Comparison of ENCODE assay signal across 16 cellular contexts in the genomic region with DNA sequence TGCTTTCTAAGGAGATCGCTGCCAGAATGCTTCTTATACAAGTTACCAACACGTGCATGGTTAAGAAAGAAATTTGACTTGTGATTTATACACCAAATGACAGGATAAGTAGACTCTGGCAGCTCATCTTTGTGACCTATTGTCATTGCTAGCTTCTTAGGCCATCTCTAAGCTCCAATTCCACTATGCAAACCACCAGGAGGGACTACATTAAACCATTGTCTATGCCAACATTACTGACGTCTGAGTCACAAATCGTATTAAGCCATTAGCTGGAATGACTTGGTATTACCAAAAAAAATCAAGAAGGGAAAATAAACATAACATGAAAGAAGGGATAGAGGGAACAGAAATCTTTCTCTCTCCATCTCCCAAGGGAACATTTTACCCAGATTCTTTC. TPM values are rescaled to one million over a fixed set of nuclear protein-coding genes. Genes with fewer than 3 reads are reported as not detected.
A peak's percentile ranks its signal among the peaks of the same experiment; 100 is the strongest.
DNase-seq lines count a peak whose midpoint lies in the region; ATAC-seq, FAIRE-seq and TF ChIP-seq lines count a peak whose summit lies in the region.
"Had no signal": no experiment of that assay in that cellular context is flagged by ENCODE, and none has a peak within 500 bp of the region (broad histone marks: within the 10 kb centered on the region; RNA-seq: fewer than 3 reads in every experiment).

No MANE protein-coding gene starts in this region.

- peaks cover 8 to 26% of the 10 kb centered on the region in 2 experiments for H3K79me1 ChIP-seq in IMR-90 (ENCODE audit: low read depth in 1 of 2, low read length in 2 of 2)

- in situ Hi-C loops in IMR-90 (cut with MboI; ENCODE audit: low sequenced_read_pairs), result no loop called here

- peak overlapping the region in 1 of 2 experiments; percentile 1; a peak in 1 of 4 replicates for H4K8ac ChIP-seq in IMR-90 (ENCODE audit: low read depth in 2 of 2, low read length in 2 of 2)

- peak overlapping the region; percentile 69 for H2BK120ac ChIP-seq in IMR-90 (ENCODE audit: low read depth, low read length)

- intact Hi-C loops in IMR-90 (cut with micrococcal nuclease), result no loop called here
- intact Hi-C loops in activated T-helper 2 cell treated with anti-CD3 and anti-CD28 coated beads, Interferon-gamma antibody, Interleukin-2, Interleukin-4, amounts not matched to agents 10 μg/mL and 5 μg/mL and 100 μg/mL, durations not matched to agents 14 hours and 24 hours and 36 hours (cut with micrococcal nuclease), result no loop called here
- intact Hi-C loops in CD4-positive, alpha-beta memory T cell (cut with micrococcal nuclease), result no loop called here

- WGBS in IMR-90 (ENCODE audit: extremely low coverage in 2 of 2, insufficient read length in 1 of 2), 2 experiments, result no CpG with 5 or more reads among the region's 4 CpGs

- no peak overlapping the region for H3K4me3 Mint-ChIP-seq in activated T-helper 2 cell treated with anti-CD3 and anti-CD28 coated beads, Interferon-gamma antibody, Interleukin-2, Interleukin-4, amounts not matched to agents 10 μg/mL and 5 μg/mL and 100 μg/mL, durations not matched to agents 14 hours and 24 hours and 36 hours (ENCODE audit: low read depth)
- no peak overlapping the region for H3K4me3 Mint-ChIP-seq in CD4-positive, alpha-beta memory T cell
- H3K4me3 Mint-ChIP-seq: dendritic cell treated with granulocyte-macrophage colony-stimulating factor and Interleukin-4, amounts not matched to agents 40 ng/mL and 50 ng/mL, for 4 days; nephron had no signal

- no peak for TF ChIP-seq RAD21 in IMR-90 (IDR thresholded peaks at IDR 0.05; ENCODE audit: low read length)

- H3K9me1 ChIP-seq in IMR-90 (ENCODE audit: insufficient read depth, low read length), result peaks cover 3% of the 10 kb centered on the region; the same call in 1 of the 2 replicates

- no peaks in the 10 kb centered on the region for H3K4me1 Mint-ChIP-seq in activated T-helper 2 cell treated with anti-CD3 and anti-CD28 coated beads, Interferon-gamma antibody, Interleukin-2, Interleukin-4, amounts not matched to agents 10 μg/mL and 5 μg/mL and 100 μg/mL, durations not matched to agents 14 hours and 24 hours and 36 hours (ENCODE audit: low read depth)
- no peaks in the 10 kb centered on the region for H3K4me1 Mint-ChIP-seq in CD4-positive, alpha-beta memory T cell

- H3K27me3 ChIP-seq in IMR-90 (ENCODE audit: control insufficient read depth, insufficient read depth, low read length) (no peaks in the 10 kb centered on the region), bronchial epithelial cell (ENCODE audit: control insufficient read depth, insufficient read depth, low read length) (no peaks in the 10 kb centered on the region)
- H3K27me3 ChIP-seq in CD4-positive, alpha-beta memory T cell (ENCODE audit: insufficient read depth, low read length), result no peaks in the 10 kb centered on the region
- H3K27me3 ChIP-seq: Peyer's patch, stomach had no signal

- H3K9me3 Mint-ChIP-seq in activated T-helper 2 cell treated with anti-CD3 and anti-CD28 coated beads, Interferon-gamma antibody, Interleukin-2, Interleukin-4, amounts not matched to agents 10 μg/mL and 5 μg/mL and 100 μg/mL, durations not matched to agents 14 hours and 24 hours and 36 hours, result no peaks in the 10 kb centered on the region
- H3K9me3 Mint-ChIP-seq in CD4-positive, alpha-beta memory T cell, result no peaks in the 10 kb centered on the region
- H3K9me3 Mint-ChIP-seq: dendritic cell treated with granulocyte-macrophage colony-stimulating factor and Interleukin-4, amounts not matched to agents 40 ng/mL and 50 ng/mL, for 4 days; nephron had no signal

- peak overlapping the region; percentile 2; the same call in 1 of the 2 replicates for H3K18ac ChIP-seq in IMR-90 (ENCODE audit: low read depth, low read length)

- no peak overlapping the region for H4K5ac ChIP-seq in IMR-90 (ENCODE audit: low read depth, low read length)

- no peaks in the 10 kb centered on the region for H3K9me3 ChIP-seq in IMR-90 (ENCODE audit: control insufficient read depth, insufficient read depth, low read length)
- H3K9me3 ChIP-seq in CD4-positive, alpha-beta memory T cell (ENCODE audit: control insufficient read depth in 1 of 2, low read length in 2 of 2), result no peaks in the 10 kb centered on the region
- H3K9me3 ChIP-seq: Caco-2, Peyer's patch, stomach had no signal

- H2BK5ac ChIP-seq in IMR-90 (ENCODE audit: low read depth, low read length, poor library complexity, severe bottlenecking), result peak overlapping the region; percentile 41

- DNase-seq in AG09319 (ENCODE audit: extremely low read depth, low read depth) (peak; percentile 31), IMR-90 (peak; percentile 87), bronchial epithelial cell (ENCODE audit: low read depth) (peak; percentile 32), myocyte (ENCODE audit: low read depth) (peak; percentile 76), GM19238 (ENCODE audit: insufficient read length, low spot score) (no peak)
- no peak for DNase-seq in activated T-helper 2 cell treated with anti-CD3 and anti-CD28 coated beads, Interferon-gamma antibody, Interleukin-2, Interleukin-4, amounts not matched to agents 10 μg/mL and 5 μg/mL and 100 μg/mL, durations not matched to agents 14 hours and 24 hours and 36 hours (ENCODE audit: low spot score)
- DNase-seq in CD4-positive, alpha-beta memory T cell, result no peak
- DNase-seq: activated T-cell treated with anti-CD3 and anti-CD28 coated beads, Interleukin-2, amount 50 U/mL, for 1 hour; Caco-2; NCI-H2081 treated with DMSO at 0.1 percent for 48 hours; Peyer's patch; stimulated activated CD4-positive, alpha-beta T cell treated with anti-CD3 and anti-CD28 coated beads, Interleukin-2, amount 100 ng/mL, for 24 hours; stomach had no signal

- POLR2A ChIA-PET in IMR-90 (lab: Charles Lee; ENCODE audit: unreplicated experiment), result no interaction called here
- POLR2A ChIA-PET in CD4-positive, alpha-beta memory T cell (lab: Charles Lee; ENCODE audit: partially characterized antibody), result no interaction called here

- H3K4me3 ChIP-seq in IMR-90 (ENCODE audit: insufficient read depth, low read depth, low read length) (no peak overlapping the region), bronchial epithelial cell (ENCODE audit: low read depth, low read length) (no peak overlapping the region)
- H3K4me3 ChIP-seq in CD4-positive, alpha-beta memory T cell (ENCODE audit: low read length in 2 of 2), result no peak overlapping the region
- H3K4me3 ChIP-seq: Peyer's patch, stomach had no signal

- H3K14ac ChIP-seq in IMR-90 (replicated peaks; ENCODE audit: low read depth, low read length), result no peak overlapping the region

- peaks cover 14% of the 10 kb centered on the region for H3K36me3 Mint-ChIP-seq in activated T-helper 2 cell treated with anti-CD3 and anti-CD28 coated beads, Interferon-gamma antibody, Interleukin-2, Interleukin-4, amounts not matched to agents 10 μg/mL and 5 μg/mL and 100 μg/mL, durations not matched to agents 14 hours and 24 hours and 36 hours (ENCODE audit: low read depth)
- H3K36me3 Mint-ChIP-seq in CD4-positive, alpha-beta memory T cell, result peaks cover 20 to 31% of the 10 kb centered on the region in 2 donors

- peak overlapping the region; percentile 32; the same call in 1 of the 2 replicates for H2BK20ac ChIP-seq in IMR-90 (ENCODE audit: low read depth, low read length)

- H3K23ac ChIP-seq in IMR-90 (ENCODE audit: low read depth, low read length), result no peak overlapping the region

- peak overlapping the region; percentile 75 for H3K4ac ChIP-seq in IMR-90 (ENCODE audit: low read depth, low read length)

- no peak overlapping the region for H2AFZ ChIP-seq in IMR-90 (replicated peaks; ENCODE audit: low read length, poor library complexity)

- peak overlapping the region; percentile 80 for H3K27ac ChIP-seq in IMR-90 (ENCODE audit: insufficient read depth, low read length)
- no peak overlapping the region for H3K27ac ChIP-seq in CD4-positive, alpha-beta memory T cell (ENCODE audit: low read depth, low read length)
- H3K27ac ChIP-seq: Peyer's patch, stomach had no signal

- 0 out of 2 replicates have a peak overlapping the region, but pooled peaks have one; percentile 36 for H3K4me2 ChIP-seq in IMR-90 (ENCODE audit: low read depth, low read length)

- peak; percentile 85 for ATAC-seq in IMR-90 (ENCODE audit: low read depth)
- ATAC-seq in HG03378 (IDR thresholded peaks at IDR 0.05; ENCODE audit: unreplicated experiment), result no peak

- FAIRE-seq in bronchial epithelial cell (lab: Jason Lieb, UNC), result no peak

- H3K36me3 ChIP-seq in IMR-90 (ENCODE audit: control insufficient read depth, insufficient read depth, low read length) (peaks cover 18% of the 10 kb centered on the region), bronchial epithelial cell (ENCODE audit: control insufficient read depth, insufficient read depth, low read length) (peaks cover 15% of the 10 kb centered on the region)
- H3K36me3 ChIP-seq in CD4-positive, alpha-beta memory T cell (ENCODE audit: insufficient read depth, low read length), result peaks cover 23% of the 10 kb centered on the region

- peak overlapping the region; percentile 79 for H2AK9ac ChIP-seq in IMR-90 (replicated peaks; ENCODE audit: low read depth, low read length, poor library complexity)

- no TSS peak for BruUV-seq in IMR-90 (replicated peaks; lab: Mats Ljungman, UMichigan)

- H3K27me3 Mint-ChIP-seq in activated T-helper 2 cell treated with anti-CD3 and anti-CD28 coated beads, Interferon-gamma antibody, Interleukin-2, Interleukin-4, amounts not matched to agents 10 μg/mL and 5 μg/mL and 100 μg/mL, durations not matched to agents 14 hours and 24 hours and 36 hours (ENCODE audit: low read depth), result no peaks in the 10 kb centered on the region
- H3K27me3 Mint-ChIP-seq in CD4-positive, alpha-beta memory T cell, result no peaks in the 10 kb centered on the region
- H3K27me3 Mint-ChIP-seq: dendritic cell treated with granulocyte-macrophage colony-stimulating factor and Interleukin-4, amounts not matched to agents 40 ng/mL and 50 ng/mL, for 4 days had no signal

- H3K56ac ChIP-seq in IMR-90 (ENCODE audit: extremely low read depth, insufficient read depth, low read length), result no peak overlapping the region

- H2BK15ac ChIP-seq in IMR-90 (ENCODE audit: low read depth, low read length), result no peak overlapping the region

- no peak for TF ChIP-seq CTCF in AG09319 (IDR thresholded peaks at IDR 0.05; ENCODE audit: low read depth, low read length)
- TF ChIP-seq CTCF in IMR-90 (conservative IDR thresholded peaks at IDR 0.05; ENCODE audit: low read depth, low read length), result no peak
- TF ChIP-seq CTCF in bronchial epithelial cell (IDR thresholded peaks at IDR 0.05; ENCODE audit: insufficient read depth, low read length, severe bottlenecking), result no peak

- TF ChIP-seq POLR2A in IMR-90 (IDR thresholded peaks at IDR 0.05; ENCODE audit: low read depth, low read length), result no peak

- peaks cover 4% of the 10 kb centered on the region; the same call in 1 of the 2 replicates for H4K20me1 ChIP-seq in IMR-90 (ENCODE audit: insufficient read depth, low read length)

- H4K91ac ChIP-seq in IMR-90 (ENCODE audit: insufficient read depth, low read depth, low read length), result peak overlapping the region; percentile 25; the same call in 1 of the 2 replicates

- no peak overlapping the region for H3K9ac ChIP-seq in IMR-90 (ENCODE audit: low read depth, low read length)

- H3K27ac Mint-ChIP-seq in activated T-helper 2 cell treated with anti-CD3 and anti-CD28 coated beads, Interferon-gamma antibody, Interleukin-2, Interleukin-4, amounts not matched to agents 10 μg/mL and 5 μg/mL and 100 μg/mL, durations not matched to agents 14 hours and 24 hours and 36 hours, result no peak overlapping the region
- peak overlapping the region in 2 of 7 donors; percentile 13 to 20 for H3K27ac Mint-ChIP-seq in CD4-positive, alpha-beta memory T cell
- H3K27ac Mint-ChIP-seq: dendritic cell treated with granulocyte-macrophage colony-stimulating factor and Interleukin-4, amounts not matched to agents 40 ng/mL and 50 ng/mL, for 4 days had no signal

- peaks cover 7% of the 10 kb centered on the region for H3K4me1 ChIP-seq in IMR-90 (ENCODE audit: control insufficient read depth, insufficient read depth, low read length)
- no peaks in the 10 kb centered on the region for H3K4me1 ChIP-seq in CD4-positive, alpha-beta memory T cell (ENCODE audit: insufficient read depth, low read length)
- H3K4me1 ChIP-seq: Peyer's patch, stomach had no signal

- dilution Hi-C loops in IMR-90 (cut with HindIII; ENCODE audit: low sequenced_read_pairs, unreplicated experiment), result no loop called here

- CTCF ChIA-PET in IMR-90 (lab: Yijun Ruan, JAX), result no interaction called here
- CTCF ChIA-PET in CD4-positive, alpha-beta memory T cell (lab: Charles Lee; ENCODE audit: partially characterized antibody), result no interaction called here

- peak overlapping the region; percentile 54; the same call in 1 of the 2 replicates for H2AK5ac ChIP-seq in IMR-90 (ENCODE audit: low read depth, low read length)

RNA-seq across cellular contexts. Expression of a gene that starts 15.8 kb away (rescaled TPM):
- total RNA-seq in IMR-90 (2012; rRNA removed) (20.3 and 21.4 TPM in 2 replicates), bronchial epithelial cell (17.1 and 23.8 TPM in 2 replicates), myocyte (19.0 and 20.0 TPM in 2 replicates)
- 14.0 and 14.3 TPM in 2 replicates for polyA plus RNA-seq in IMR-90 (2012; rRNA removed)
- 6.3 and 11.3 TPM in 2 replicates for polyA plus RNA-seq in IMR-90 (2012; cell fraction: cytosol; rRNA removed)
- polyA plus RNA-seq in IMR-90 (2012; cell fraction: nucleus; rRNA removed; ENCODE audit: low replicate concordance), result 4.7 and 15.0 TPM in 2 replicates
- polyA plus RNA-seq in myocyte (2012), result 19.7 TPM
- 25.3 and 26.8 TPM in 2 replicates for total RNA-seq in activated T-helper 2 cell treated with anti-CD3 and anti-CD28 coated beads, Interferon-gamma antibody, Interleukin-2, Interleukin-4, amounts not matched to agents 10 μg/mL and 5 μg/mL and 100 μg/mL, durations not matched to agents 14 hours and 24 hours and 36 hours
- total RNA-seq in CD4-positive, alpha-beta memory T cell, result 10 to 100 TPM; 40.5 to 42.6 TPM
- 10 to 100 TPM; 33.2 to 39.1 TPM for polyA plus RNA-seq in CD4-positive, alpha-beta memory T cell

RNA-seq across cellular contexts. Expression of a gene that starts 56.2 kb away (rescaled TPM):
- total RNA-seq in IMR-90 (2012; rRNA removed), result 102 and 104 TPM in 2 replicates
- polyA plus RNA-seq in IMR-90 (2012; rRNA removed), result 67.0 and 69.7 TPM in 2 replicates
- 54.3 and 66.2 TPM in 2 replicates for polyA plus RNA-seq in IMR-90 (2012; cell fraction: cytosol; rRNA removed)
- polyA plus RNA-seq in IMR-90 (2012; cell fraction: nucleus; rRNA removed; ENCODE audit: low replicate concordance), result 43.2 and 64.8 TPM in 2 replicates
- total RNA-seq in bronchial epithelial cell, result 52.9 and 78.7 TPM in 2 replicates
- 60.2 and 63.9 TPM in 2 replicates for total RNA-seq in myocyte
- polyA plus RNA-seq in myocyte (2012), result 60.8 TPM
- 54.7 and 56.5 TPM in 2 replicates for total RNA-seq in activated T-helper 2 cell treated with anti-CD3 and anti-CD28 coated beads, Interferon-gamma antibody, Interleukin-2, Interleukin-4, amounts not matched to agents 10 μg/mL and 5 μg/mL and 100 μg/mL, durations not matched to agents 14 hours and 24 hours and 36 hours
- total RNA-seq in CD4-positive, alpha-beta memory T cell, result 10 to 100 TPM; 40.0 to 44.1 TPM
- 10 to 100 TPM; 61.7 to 62.0 TPM for polyA plus RNA-seq in CD4-positive, alpha-beta memory T cell

Comparison
In these comparisons a context has a peak if more than half of its experiments do, and no peak if none do; other contexts are left out.
1. DNase-seq: peak in AG09319 (single experiment), IMR-90 (single experiment), bronchial epithelial cell (single experiment) and myocyte (single experiment); none in GM19238 (single experiment), activated T-helper 2 cell treated with anti-CD3 and anti-CD28 coated beads, Interferon-gamma antibody, Interleukin-2, Interleukin-4, amounts not matched to agents 10 μg/mL and 5 μg/mL and 100 μg/mL, durations not matched to agents 14 hours and 24 hours and 36 hours (single experiment) and CD4-positive, alpha-beta memory T cell (0 of 5).